13 cellular contexts compared by ENCODE assay signal in the genomic region with DNA sequence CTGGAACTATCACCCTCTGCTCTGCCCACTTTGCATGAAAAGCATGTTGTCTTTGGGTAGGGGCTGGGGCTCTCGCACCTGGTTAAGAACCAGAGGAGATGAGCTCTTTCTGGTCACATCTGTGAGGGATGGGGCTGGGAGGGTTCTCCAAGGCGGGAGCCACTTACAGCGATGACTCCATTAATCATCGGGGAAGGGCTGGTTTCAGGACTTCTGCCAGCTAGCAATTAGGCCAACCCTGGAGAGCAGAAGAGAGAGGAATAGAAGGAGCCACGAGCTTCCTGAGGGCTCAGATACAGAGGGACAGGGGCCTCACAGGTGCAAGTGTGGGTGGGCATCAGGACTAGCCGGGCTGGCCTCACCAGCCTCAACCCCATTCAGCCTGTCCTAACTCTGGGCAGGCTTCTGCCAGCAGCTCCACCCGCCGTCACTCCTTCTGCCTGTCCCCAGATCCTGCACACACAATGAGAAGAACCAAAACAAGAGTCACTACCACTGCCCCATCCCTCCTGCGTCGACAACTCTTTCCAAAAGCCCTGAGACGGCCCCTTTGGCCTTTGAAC. TPM values are rescaled to one million over a fixed set of nuclear protein-coding genes. Genes with fewer than 3 reads are reported as not detected.
A peak's percentile ranks its signal among the peaks of the same experiment; 100 is the strongest.
DNase-seq lines count a peak whose midpoint lies in the region; ATAC-seq, FAIRE-seq and TF ChIP-seq lines count a peak whose summit lies in the region.
"Had no signal": no experiment of that assay in that cellular context is flagged by ENCODE, and none has a peak within 500 bp of the region (broad histone marks: within the 10 kb centered on the region; RNA-seq: fewer than 3 reads in every experiment).

No MANE protein-coding gene starts in this region.

- no peak overlapping the region for H3K4me3 Mint-ChIP-seq in brain
- H3K4me3 Mint-ChIP-seq: stimulated activated naive B cell treated with anti-CD40 and anti-IgM and Interleukin-4, amounts not matched to agents 10 μg/mL and 1 μg/mL and 100 μg/mL, for 72 hours had no signal

- intact Hi-C loops in uterus (cut with DNase I; ENCODE audit: low total_unique reads), result no loop called here

- DNase-seq in activated naive CD4-positive, alpha-beta T cell treated with anti-CD3 and anti-CD28 coated beads, Interleukin-2, amount 50 U/mL, for 16 hours, result peak; percentile 1
- DNase-seq in activated naive CD4-positive, alpha-beta T cell (lab: John Stamatoyannopoulos, UW), result no peak
- no peak for DNase-seq in lung (ENCODE audit: low spot score)
- peak; percentile 8 to 11 for DNase-seq in uterus
- DNase-seq in hypothalamus (lab: John Stamatoyannopoulos, UW), result no peak
- DNase-seq in GM12891 (ENCODE audit: insufficient read length, low spot score), result no peak
- DNase-seq: NCI-H1105; stimulated activated naive B cell treated with anti-CD40 and anti-IgM and Interleukin-4, amounts not matched to agents 10 μg/mL and 1 μg/mL and 100 μg/mL, for 72 hours had no signal

- H3K9me3 ChIP-seq in lung (ENCODE audit: control insufficient read depth in 2 of 2, insufficient read depth in 1 of 2, low read length in 1 of 2), result no peaks in the 10 kb centered on the region
- H3K9me3 ChIP-seq in uterus, result no peaks in the 10 kb centered on the region
- H3K9me3 ChIP-seq: BLaER1 treated with 17β-estradiol and CSF1 and Interleukin-3, amounts not matched to agents 10 nM and 100 nM had no signal

- H3K4me3 ChIP-seq in lung (no peak overlapping the region), uterus (no peak overlapping the region)
- H3K4me3 ChIP-seq: BLaER1 treated with 17β-estradiol and CSF1 and Interleukin-3, amounts not matched to agents 10 nM and 100 nM; skin epidermis had no signal

- WGBS in lung, 2 donors, result 59 to 74% methylated on average over 11 of the region's 11 CpGs

- H3K4me1 ChIP-seq in lung (ENCODE audit: control insufficient read depth in 2 of 2, insufficient read depth in 2 of 2, low read length in 2 of 2) (peaks cover 11 to 36% of the 10 kb centered on the region in 2 donors), uterus (peaks cover 0 to 6% of the 10 kb centered on the region in 2 donors)

- H3K36me3 ChIP-seq in lung (ENCODE audit: control insufficient read depth in 2 of 2, insufficient read depth in 2 of 2, low read length in 2 of 2) (peaks cover 0 to 20% of the 10 kb centered on the region in 2 donors), uterus (no peaks in the 10 kb centered on the region)
- H3K36me3 ChIP-seq: BLaER1 treated with 17β-estradiol and CSF1 and Interleukin-3, amounts not matched to agents 10 nM and 100 nM had no signal

- H3K36me3 Mint-ChIP-seq in brain, result no peaks in the 10 kb centered on the region
- H3K36me3 Mint-ChIP-seq: stimulated activated naive B cell treated with anti-CD40 and anti-IgM and Interleukin-4, amounts not matched to agents 10 μg/mL and 1 μg/mL and 100 μg/mL, for 72 hours had no signal

- TF ChIP-seq POLR2A in uterus (IDR thresholded peaks at IDR 0.05), result no peak
- TF ChIP-seq POLR2A in GM12891 (IDR thresholded peaks at IDR 0.05; ENCODE audit: low read depth, low read length), result no peak

- H3K9me3 Mint-ChIP-seq in brain, result no peaks in the 10 kb centered on the region
- H3K9me3 Mint-ChIP-seq: stimulated activated naive B cell treated with anti-CD40 and anti-IgM and Interleukin-4, amounts not matched to agents 10 μg/mL and 1 μg/mL and 100 μg/mL, for 72 hours had no signal

- H3K27me3 ChIP-seq in lung (ENCODE audit: control insufficient read depth, insufficient read depth), result no peaks in the 10 kb centered on the region
- no peaks in the 10 kb centered on the region for H3K27me3 ChIP-seq in uterus
- H3K27me3 ChIP-seq: BLaER1 treated with 17β-estradiol and CSF1 and Interleukin-3, amounts not matched to agents 10 nM and 100 nM had no signal

- FAIRE-seq in GM12891 (lab: Jason Lieb, UNC), result no peak

- H3K4me1 Mint-ChIP-seq in brain, result peaks cover 50% of the 10 kb centered on the region
- H3K4me1 Mint-ChIP-seq: stimulated activated naive B cell treated with anti-CD40 and anti-IgM and Interleukin-4, amounts not matched to agents 10 μg/mL and 1 μg/mL and 100 μg/mL, for 72 hours had no signal

- peaks cover 4% of the 10 kb centered on the region for H3K27me3 Mint-ChIP-seq in brain
- H3K27me3 Mint-ChIP-seq: stimulated activated naive B cell treated with anti-CD40 and anti-IgM and Interleukin-4, amounts not matched to agents 10 μg/mL and 1 μg/mL and 100 μg/mL, for 72 hours had no signal

- ATAC-seq in lung (ENCODE audit: insufficient read depth, low FRiP score) (no peak), GM21360 (IDR thresholded peaks at IDR 0.05; ENCODE audit: unreplicated experiment) (no peak)
- ATAC-seq: stimulated activated naive B cell treated with anti-CD40 and anti-IgM and Interleukin-4, amounts not matched to agents 10 μg/mL and 1 μg/mL and 100 μg/mL, for 72 hours had no signal

- H3K27ac ChIP-seq in lung (ENCODE audit: low read depth in 1 of 2, low read length in 1 of 2) (peak overlapping the region; percentile 59 to 71), uterus (peak overlapping the region; percentile 33 to 41)
- H3K27ac ChIP-seq: BLaER1 treated with 17β-estradiol and CSF1 and Interleukin-3, amounts not matched to agents 10 nM and 100 nM had no signal

- TF ChIP-seq CTCF in brain (conservative IDR thresholded peaks at IDR 0.05), result no peak
- no peak for TF ChIP-seq CTCF in lung (IDR thresholded peaks at IDR 0.05; ENCODE audit: control extremely low read depth, extremely low read depth)
- no peak for TF ChIP-seq CTCF in uterus (IDR thresholded peaks at IDR 0.05)

- H3K27ac Mint-ChIP-seq in brain, result peak overlapping the region in 3 of 5 experiments; percentile 1 to 65 (median 39)
- H3K27ac Mint-ChIP-seq: stimulated activated naive B cell treated with anti-CD40 and anti-IgM and Interleukin-4, amounts not matched to agents 10 μg/mL and 1 μg/mL and 100 μg/mL, for 72 hours had no signal

TF ChIP-seq in GM12891, 5 proteins besides CTCF, POLR2A, EP300 and RAD21:
- no peak for TF ChIP-seq POLR2AphosphoS5 (IDR thresholded peaks at IDR 0.05; ENCODE audit: low read depth, low read length)
- no peak for TF ChIP-seq POU2F2 (IDR thresholded peaks at IDR 0.05; ENCODE audit: low read depth, low read length)

RNA-seq across cellular contexts. Expression of a gene that starts 8.4 kb away (rescaled TPM):
- polyA plus RNA-seq in brain (ENCODE audit: insufficient read depth, low read depth, low replicate concordance) (144 TPM), lung (100 to 1,000 TPM; 267 to 527 TPM)
- total RNA-seq in lung (100 to 1,000 TPM; 328 to 655 TPM), uterus (100 to 1,000 TPM in 3 of 4 donors, 10 to 100 TPM in 1; 69.6 to 477 (median 370) TPM)
- 0.09 TPM for polyA plus RNA-seq in GM12891 (2012; ENCODE audit: low read depth, missing spikeins)

RNA-seq across cellular contexts. Expression of a gene that starts 43.7 kb away (rescaled TPM):
- polyA plus RNA-seq in brain (ENCODE audit: insufficient read depth, low read depth, low replicate concordance) (1.6 TPM), lung (under 1 TPM; 0.38 to 0.77 TPM)
- total RNA-seq in lung (under 1 TPM in 1 of 2 donors, not detected in 1; 0.77 TPM), uterus (not detected)
- polyA plus RNA-seq in GM12891 (2012; ENCODE audit: low read depth, missing spikeins), result not detected
- total RNA-seq: activated CD8-positive, alpha-beta memory T cell treated with anti-CD3 and anti-CD28 coated beads for 36 hours had no signal

Comparison
In these comparisons a context has a peak if more than half of its experiments do, and no peak if none do; other contexts are left out.
1. DNase-seq: peak in activated naive CD4-positive, alpha-beta T cell treated with anti-CD3 and anti-CD28 coated beads, Interleukin-2, amount 50 U/mL, for 16 hours (single experiment) and uterus (2 of 2); none in activated naive CD4-positive, alpha-beta T cell (0 of 4), lung (single experiment), hypothalamus (0 of 51) and GM12891 (single experiment).